In genomic region chr12:19988457-19988856, GRCh38 we compare ENCODE assay signal across 14 cellular contexts.
DNase-seq lines count a peak whose midpoint lies in the region; TF ChIP-seq lines count a peak whose summit lies in the region.
"Had no signal": no experiment of that assay in that cellular context is flagged by ENCODE, and none has a peak within 500 bp of the region (broad histone marks: within the 10 kb centered on the region; RNA-seq: fewer than 3 reads in every experiment).

No MANE protein-coding gene starts in this region.

- H4K20me1 ChIP-seq in hepatocyte (ENCODE audit: insufficient read depth, poor library complexity, severe bottlenecking) = no peaks in the 10 kb centered on the region

- TF ChIP-seq POLR2A in testis (IDR thresholded peaks at IDR 0.05) = no peak

- H3K27me3 ChIP-seq in hepatocyte (no peaks in the 10 kb centered on the region), testis (no peaks in the 10 kb centered on the region)
- H3K27me3 ChIP-seq: gastrocnemius medialis had no signal

- DNase-seq in GM04504 (ENCODE audit: low read depth) (peak; percentile 40), islet precursor cell (peak; percentile 64), renal cortical epithelial cell (ENCODE audit: low read depth) (peak; percentile 13), KBM-7 (no peak), hepatocyte (ENCODE audit: low spot score) (no peak), testis (no peak), superior temporal gyrus (ENCODE audit: extremely low spot score) (no peak)
- DNase-seq: activated CD4-positive, alpha-beta T cell treated with anti-CD3 and anti-CD28 coated beads, Interleukin-2, amount 10 ng/mL, durations not matched to agents 24 days and 14 days; activated T-cell treated with anti-CD3 and anti-CD28 coated beads, Interleukin-2, amount 50 U/mL, for 24 hours; CD4-positive, alpha-beta T cell; gastrocnemius medialis; NCI-H526 treated with DMSO at 0.1 percent for 48 hours; psoas muscle had no signal

- no peak overlapping the region for H3K4me2 ChIP-seq in hepatocyte

- no peaks in the 10 kb centered on the region for H3K9me2 ChIP-seq in hepatocyte (replicated peaks; ENCODE audit: insufficient read depth)

- no peaks in the 10 kb centered on the region for H3K36me3 ChIP-seq in hepatocyte (replicated peaks; ENCODE audit: insufficient read depth, low read depth)
- H3K36me3 ChIP-seq in testis (ENCODE audit: low read depth, missing control alignments) = no peaks in the 10 kb centered on the region
- H3K36me3 ChIP-seq: gastrocnemius medialis had no signal

- in situ Hi-C loops in KBM-7 (cut with MboI; ENCODE audit: low pct_unique_long_range_greater_than_20kb, low sequenced_read_pairs) = no loop called here

- TF ChIP-seq CTCF in VCaP (conservative IDR thresholded peaks at IDR 0.05) = no peak
- no peak for TF ChIP-seq CTCF in hepatocyte (IDR thresholded peaks at IDR 0.05; ENCODE audit: poor library complexity)
- TF ChIP-seq CTCF in testis (IDR thresholded peaks at IDR 0.05) = no peak

- intact Hi-C loops in testis (cut with DNase I; ENCODE audit: low total_unique reads) = no loop called here

- H3K4me3 ChIP-seq in hepatocyte = no peak overlapping the region
- no peak overlapping the region for H3K4me3 ChIP-seq in testis
- H3K4me3 ChIP-seq: gastrocnemius medialis, psoas muscle had no signal

- H3K4me1 ChIP-seq in hepatocyte (ENCODE audit: insufficient read depth) (peaks cover 14% of the 10 kb centered on the region), testis (no peaks in the 10 kb centered on the region)
- H3K4me1 ChIP-seq: gastrocnemius medialis, psoas muscle had no signal

- WGBS in hepatocyte (ENCODE audit: low lambda C conversion rate, missing lambda C conversion rate) = 42% methylated on average over 3 of the region's 3 CpGs
- 32 to 45% methylated on average over 3 of the region's 3 CpGs for WGBS in testis, 2 donors

- H2AFZ ChIP-seq in hepatocyte = no peak overlapping the region

- no peaks in the 10 kb centered on the region for H3K79me2 ChIP-seq in hepatocyte

- peak overlapping the region; percentile 69 for H3K27ac ChIP-seq in VCaP
- no peak overlapping the region for H3K27ac ChIP-seq in hepatocyte
- H3K27ac ChIP-seq in testis = no peak overlapping the region
- H3K27ac ChIP-seq: gastrocnemius medialis, psoas muscle had no signal

- H3K9me3 ChIP-seq in hepatocyte (ENCODE audit: low read depth) (no peaks in the 10 kb centered on the region), testis (no peaks in the 10 kb centered on the region)
- H3K9me3 ChIP-seq: gastrocnemius medialis, psoas muscle had no signal

Comparison
In these comparisons a context has a peak if more than half of its experiments do, and no peak if none do; other contexts are left out.
1. DNase-seq: peak in GM04504 (single experiment), islet precursor cell (single experiment) and renal cortical epithelial cell (single experiment); none in KBM-7 (single experiment), hepatocyte (single experiment), testis (single experiment) and superior temporal gyrus (single experiment).